Comparison of ENCODE assay signal across 8 cellular contexts in the genomic region with DNA sequence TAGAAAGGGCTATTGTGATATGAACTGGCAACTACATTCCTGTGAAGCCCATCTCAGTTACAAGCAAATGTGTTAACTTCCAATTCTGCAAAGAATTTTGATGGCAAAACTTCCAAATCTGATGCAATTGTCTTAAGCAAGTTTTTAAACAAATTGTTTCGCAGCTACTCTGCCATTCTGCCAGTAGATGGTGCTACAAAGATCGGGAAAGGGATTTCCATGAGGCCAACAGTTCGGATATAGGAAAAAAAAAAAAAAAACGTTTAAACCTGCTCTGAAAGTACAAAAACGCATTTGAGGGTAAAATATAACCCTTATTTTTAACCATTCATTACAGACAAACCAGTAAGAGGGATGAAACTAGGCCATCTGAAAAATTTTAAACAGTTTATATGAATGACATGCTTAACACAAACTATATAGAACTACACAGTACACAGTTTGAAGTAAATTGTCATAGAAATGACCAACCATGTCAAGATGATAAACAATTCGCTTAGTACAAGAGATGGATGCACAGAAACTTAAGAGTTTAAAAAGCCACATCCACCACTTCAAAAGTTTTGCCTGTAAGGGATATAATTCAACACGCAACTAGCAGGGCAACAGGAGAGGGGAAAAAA. TPM values are rescaled to one million over a fixed set of nuclear protein-coding genes. Genes with fewer than 3 reads are reported as not detected.
DNase-seq lines count a peak whose midpoint lies in the region; ATAC-seq and TF ChIP-seq lines count a peak whose summit lies in the region.

No MANE protein-coding gene starts in this region.

- peaks cover 18% of the 10 kb centered on the region for H3K79me2 ChIP-seq in trophoblast cell (ENCODE audit: control insufficient read depth, insufficient read depth, low read length, poor library complexity)

- H3K4ac ChIP-seq in trophoblast cell (ENCODE audit: low read depth, low read length) = peak overlapping the region; percentile 77

- no peak overlapping the region for H4K8ac ChIP-seq in trophoblast cell (ENCODE audit: low read depth, low read length)

- H3K79me1 ChIP-seq in trophoblast cell (ENCODE audit: low read length) = peaks cover 20% of the 10 kb centered on the region

- peaks cover 0 to 4% of the 10 kb centered on the region in 2 experiments for H3K4me1 ChIP-seq in trophoblast cell (ENCODE audit: control insufficient read depth in 1 of 2, insufficient read depth in 2 of 2, low read length in 2 of 2)

- H3K14ac ChIP-seq in trophoblast cell (ENCODE audit: low read length) = no peak overlapping the region

- no CpG with 5 or more reads among the region's 7 CpGs for WGBS in trophoblast cell (ENCODE audit: extremely low coverage, insufficient coverage, insufficient read length)

- H2BK5ac ChIP-seq in trophoblast cell (ENCODE audit: low read depth, low read length, poor library complexity) = no peak overlapping the region

- peak; percentile 93 for TF ChIP-seq CTCF in 22Rv1 (IDR thresholded peaks at IDR 0.05)
- TF ChIP-seq CTCF in VCaP (conservative IDR thresholded peaks at IDR 0.05) = peak; percentile 99
- TF ChIP-seq CTCF in fibroblast of the aortic adventitia (IDR thresholded peaks at IDR 0.05; ENCODE audit: insufficient read depth, low read length) = peak; percentile 84

- H3K4me2 ChIP-seq in trophoblast cell (ENCODE audit: low read length) = peak overlapping the region; percentile 92

- no peak overlapping the region for H2BK120ac ChIP-seq in trophoblast cell (ENCODE audit: insufficient read depth, low read length, poor library complexity)

- peak; percentile 57 for DNase-seq in Daoy (ENCODE audit: low read depth)
- DNase-seq in NCI-H1092 (lab: John Stamatoyannopoulos, UW) = peak; percentile 9
- peak; percentile 91 for DNase-seq in fibroblast of the aortic adventitia (ENCODE audit: low read depth)
- DNase-seq in trophoblast cell = peak; percentile 28 to 93

- H3K36me3 ChIP-seq in trophoblast cell (ENCODE audit: control insufficient read depth in 1 of 2, insufficient read depth in 2 of 2, low read length in 2 of 2) = no peaks in the 10 kb centered on the region

- ATAC-seq in GM19452 (IDR thresholded peaks at IDR 0.05; ENCODE audit: unreplicated experiment) (no peak), GM18858 (IDR thresholded peaks at IDR 0.05; ENCODE audit: unreplicated experiment) (no peak)

- H3K4me3 ChIP-seq in fibroblast of the aortic adventitia (ENCODE audit: low read depth, low read length) (peak overlapping the region; percentile 97), trophoblast cell (ENCODE audit: low read depth, low read length) (no peak overlapping the region)

- no peaks in the 10 kb centered on the region for H3K9me3 ChIP-seq in trophoblast cell (ENCODE audit: insufficient read depth, low read depth, low read length)

- H3K27ac ChIP-seq in 22Rv1 (peak overlapping the region; percentile 98), VCaP (peak overlapping the region; percentile 99), trophoblast cell (ENCODE audit: low read depth, low read length) (no peak overlapping the region)

- no peak overlapping the region for H3K18ac ChIP-seq in trophoblast cell (ENCODE audit: low read length)

- no peak overlapping the region for H4K12ac ChIP-seq in trophoblast cell (ENCODE audit: low read depth, low read length)

- H4K91ac ChIP-seq in trophoblast cell (ENCODE audit: low read depth, low read length) = no peak overlapping the region

- H2AK5ac ChIP-seq in trophoblast cell (ENCODE audit: low read length) = no peak overlapping the region

- H3K23ac ChIP-seq in trophoblast cell (ENCODE audit: low read length) = no peak overlapping the region

- H2BK12ac ChIP-seq in trophoblast cell (ENCODE audit: low read length) = no peak overlapping the region

- no peak overlapping the region for H3K9ac ChIP-seq in trophoblast cell (ENCODE audit: low read length)

- no peak overlapping the region for H2AFZ ChIP-seq in trophoblast cell (ENCODE audit: insufficient read depth, low read length, poor library complexity)

- H3K27me3 ChIP-seq in trophoblast cell (ENCODE audit: insufficient read depth, low read length) = no peaks in the 10 kb centered on the region

RNA-seq across cellular contexts. Expression of gene HNRNPA0, which starts 2.2 kb away (rescaled TPM):
- 15.0 and 17.4 TPM in 2 replicates for total RNA-seq in Daoy (2014; rRNA removed; shearing (Covaris generic))
- 20.0 and 26.8 TPM in 2 replicates for total RNA-seq in fibroblast of the aortic adventitia (ENCODE audit: low replicate concordance)
- 38.9 and 40.9 TPM in 2 replicates for polyA plus RNA-seq in trophoblast cell (2013)

RNA-seq across cellular contexts. Expression of gene KLHL3, which starts 16.1 kb away (rescaled TPM):
- total RNA-seq in Daoy (2014; rRNA removed; shearing (Covaris generic)) = 0.15 and 0.80 TPM in 2 replicates
- total RNA-seq in fibroblast of the aortic adventitia (ENCODE audit: low replicate concordance) = 1.3 and 3.0 TPM in 2 replicates
- 0.25 and 0.27 TPM in 2 replicates for polyA plus RNA-seq in trophoblast cell (2013)

Comparison
In these comparisons a context has a peak if more than half of its experiments do, and no peak if none do; other contexts are left out.
1. DNase-seq: peak in every context shown above with its lines; median percentile 91 in fibroblast of the aortic adventitia; 60 in trophoblast cell; 57 in Daoy; 9 in NCI-H1092.